In genomic region chr2:8980096-8980495, GRCh38 we compare ENCODE assay signal across 22 cellular contexts.
"Had no signal": no experiment of that assay in that cellular context is flagged by ENCODE, and none has a peak within 500 bp of the region (broad histone marks: within the 10 kb centered on the region; RNA-seq: fewer than 3 reads in every experiment).

No MANE protein-coding gene starts in this region.

- H3K27me3 ChIP-seq: cardiac muscle cell, heart left ventricle, left lung, ovary, right lobe of liver, upper lobe of left lung had no signal

- DNase-seq: activated B cell treated with CpG ODN at 0.5 μM for 24 hours; activated CD4-positive, alpha-beta memory T cell treated with anti-CD3 and anti-CD28 coated beads for 36 hours; activated CD4-positive, alpha-beta T cell treated with anti-CD3 and anti-CD28 coated beads for 4 hours; activated naive CD4-positive, alpha-beta T cell; activated T-cell treated with anti-CD3 and anti-CD28 coated beads for 4 hours; anterior cingulate cortex; dermis blood vessel endothelial cell; effector memory CD8-positive, alpha-beta T cell; heart left ventricle; left lung; naive B cell; ovary; psoas muscle; right lobe of liver; stimulated activated naive B cell treated with anti-CD40 and anti-IgM and Interleukin-4, amounts not matched to agents 10 μg/mL and 1 μg/mL and 100 μg/mL, for 72 hours; T-helper 2 cell; upper lobe of left lung had no signal

- H3K27ac Mint-ChIP-seq: activated B cell treated with CpG ODN at 0.5 μM for 24 hours; activated CD4-positive, alpha-beta memory T cell treated with anti-CD3 and anti-CD28 coated beads for 36 hours; activated T-helper 17 cell treated with anti-CD3 and anti-CD28 coated beads, Interleukin-2, amount 50 U/mL, for 72 hours; effector memory CD8-positive, alpha-beta T cell; naive B cell; stimulated activated naive B cell treated with anti-CD40 and anti-IgM and Interleukin-4, amounts not matched to agents 10 μg/mL and 1 μg/mL and 100 μg/mL, for 72 hours had no signal

- H3K4me1 Mint-ChIP-seq: activated T-helper 17 cell treated with anti-CD3 and anti-CD28 coated beads, Interleukin-2, amount 50 U/mL, for 72 hours had no signal

- H3K36me3 ChIP-seq: cardiac muscle cell, heart left ventricle, left lung, ovary, right lobe of liver, upper lobe of left lung had no signal

- H3K9me3 Mint-ChIP-seq: activated B cell treated with CpG ODN at 0.5 μM for 24 hours; activated CD4-positive, alpha-beta memory T cell treated with anti-CD3 and anti-CD28 coated beads for 36 hours; activated T-helper 17 cell treated with anti-CD3 and anti-CD28 coated beads, Interleukin-2, amount 50 U/mL, for 72 hours; effector memory CD8-positive, alpha-beta T cell; neural crest cell; stimulated activated naive B cell treated with anti-CD40 and anti-IgM and Interleukin-4, amounts not matched to agents 10 μg/mL and 1 μg/mL and 100 μg/mL, for 72 hours had no signal

- H3K4me3 ChIP-seq: cardiac muscle cell, heart left ventricle, left lung, ovary, psoas muscle, right lobe of liver, thoracic aorta, upper lobe of left lung had no signal

- H3K36me3 Mint-ChIP-seq: activated CD4-positive, alpha-beta memory T cell treated with anti-CD3 and anti-CD28 coated beads for 36 hours; naive B cell; stimulated activated naive B cell treated with anti-CD40 and anti-IgM and Interleukin-4, amounts not matched to agents 10 μg/mL and 1 μg/mL and 100 μg/mL, for 72 hours had no signal

- H3K27ac ChIP-seq: cardiac muscle cell, epithelial cell of prostate, heart left ventricle, left lung, ovary, psoas muscle, right lobe of liver, thoracic aorta, upper lobe of left lung had no signal

- H3K4me3 Mint-ChIP-seq: activated B cell treated with CpG ODN at 0.5 μM for 24 hours; activated CD4-positive, alpha-beta memory T cell treated with anti-CD3 and anti-CD28 coated beads for 36 hours; activated T-helper 17 cell treated with anti-CD3 and anti-CD28 coated beads, Interleukin-2, amount 50 U/mL, for 72 hours; effector memory CD8-positive, alpha-beta T cell; naive B cell; neural crest cell; stimulated activated naive B cell treated with anti-CD40 and anti-IgM and Interleukin-4, amounts not matched to agents 10 μg/mL and 1 μg/mL and 100 μg/mL, for 72 hours had no signal

- H3K27me3 Mint-ChIP-seq: activated B cell treated with CpG ODN at 0.5 μM for 24 hours; naive B cell; stimulated activated naive B cell treated with anti-CD40 and anti-IgM and Interleukin-4, amounts not matched to agents 10 μg/mL and 1 μg/mL and 100 μg/mL, for 72 hours had no signal
